ENCODE assay signal across 24 cellular contexts in genomic region chrX:50881028-50881427, GRCh38. TPM values are rescaled to one million over a fixed set of nuclear protein-coding genes. Genes with fewer than 3 reads are reported as not detected.
"Had no signal": no experiment of that assay in that cellular context is flagged by ENCODE, and none has a peak within 500 bp of the region (broad histone marks: within the 10 kb centered on the region; RNA-seq: fewer than 3 reads in every experiment).

No MANE protein-coding gene starts in this region.

- ATAC-seq: activated CD8-positive, alpha-beta memory T cell treated with anti-CD3 and anti-CD28 coated beads, Interleukin-2, amount 10 ng/mL, durations not matched to agents 7 days and 5 days; left ventricle myocardium superior; natural killer cell treated with Interleukin-12 subunit alpha and Interleukin-12 subunit beta and Interleukin-15 and Interleukin-18, amount 100 ng/mL, for 72 hours had no signal

- H3K36me3 Mint-ChIP-seq: activated CD8-positive, alpha-beta memory T cell treated with anti-CD3 and anti-CD28 coated beads, Interleukin-2, amount 10 ng/mL, durations not matched to agents 7 days and 5 days; natural killer cell treated with Interleukin-12 subunit alpha and Interleukin-12 subunit beta and Interleukin-15 and Interleukin-18, amount 100 ng/mL, for 72 hours had no signal

- H3K27ac Mint-ChIP-seq: activated CD8-positive, alpha-beta memory T cell treated with anti-CD3 and anti-CD28 coated beads, Interleukin-2, amount 10 ng/mL, durations not matched to agents 7 days and 5 days; activated T-cell treated with anti-CD3 and anti-CD28 coated beads, Interleukin-2, amount 50 U/mL, for 24 hours; endodermal cell; natural killer cell treated with Interleukin-12 subunit alpha and Interleukin-12 subunit beta and Interleukin-15 and Interleukin-18, amount 100 ng/mL, for 72 hours; T-helper 2 cell treated with Interferon-gamma antibody and Interleukin-4, amounts not matched to agents 5 μg/mL and 100 μg/mL, for 36 hours had no signal

- H3K4me1 Mint-ChIP-seq: activated CD8-positive, alpha-beta memory T cell treated with anti-CD3 and anti-CD28 coated beads, Interleukin-2, amount 10 ng/mL, durations not matched to agents 7 days and 5 days had no signal

- H3K9me3 Mint-ChIP-seq: activated T-cell treated with anti-CD3 and anti-CD28 coated beads, Interleukin-2, amount 50 U/mL, for 24 hours; natural killer cell treated with Interleukin-12 subunit alpha and Interleukin-12 subunit beta and Interleukin-15 and Interleukin-18, amount 100 ng/mL, for 72 hours; T-helper 2 cell treated with Interferon-gamma antibody and Interleukin-4, amounts not matched to agents 5 μg/mL and 100 μg/mL, for 36 hours had no signal

- H3K27ac ChIP-seq: ascending aorta, cardiac muscle cell, dorsolateral prefrontal cortex, suprapubic skin had no signal

- H3K36me3 ChIP-seq: ascending aorta, cardiac muscle cell, suprapubic skin had no signal

- H3K27me3 ChIP-seq: ascending aorta, suprapubic skin had no signal

- H3K4me1 ChIP-seq: ascending aorta, suprapubic skin had no signal

- DNase-seq: activated CD4-positive, alpha-beta T cell treated with anti-CD3 and anti-CD28 coated beads, Interleukin-2, amount 50 U/mL, for 4 hours; activated CD4-positive, CD25-positive, alpha-beta regulatory T cell; activated CD8-positive, alpha-beta memory T cell treated with anti-CD3 and anti-CD28 coated beads, Interleukin-2, amount 10 ng/mL, durations not matched to agents 7 days and 5 days; activated gamma-delta T cell; activated T-cell treated with anti-CD3 and anti-CD28 coated beads, Interleukin-2, amount 50 U/mL, for 24 hours; dorsolateral prefrontal cortex; endodermal cell; hypothalamus; left ventricle myocardium superior; mesendoderm; nucleus accumbens; posterior cingulate gyrus; stimulated activated CD4-positive, alpha-beta T cell treated with anti-CD3 and anti-CD28 coated beads, Interleukin-15, amount 100 ng/mL, for 24 hours; stimulated activated CD4-positive, alpha-beta T cell treated with anti-CD3 and anti-CD28 coated beads, Interleukin-4, amount 100 ng/mL, for 4 hours; stimulated activated CD8-positive, alpha-beta memory T cell treated with anti-CD3 and anti-CD28 coated beads, Interleukin-4, amount 100 ng/mL, for 48 hours; stimulated activated naive CD4-positive, alpha-beta T cell treated with Interleukin-2 at 50 U/mL for 16 hours had no signal

- H3K4me3 Mint-ChIP-seq: activated CD8-positive, alpha-beta memory T cell treated with anti-CD3 and anti-CD28 coated beads, Interleukin-2, amount 10 ng/mL, durations not matched to agents 7 days and 5 days; activated T-cell treated with anti-CD3 and anti-CD28 coated beads, Interleukin-2, amount 50 U/mL, for 24 hours; endodermal cell; natural killer cell treated with Interleukin-12 subunit alpha and Interleukin-12 subunit beta and Interleukin-15 and Interleukin-18, amount 100 ng/mL, for 72 hours; T-helper 2 cell treated with Interferon-gamma antibody and Interleukin-4, amounts not matched to agents 5 μg/mL and 100 μg/mL, for 36 hours had no signal

- H3K9me3 ChIP-seq: ascending aorta, suprapubic skin had no signal

- H3K4me3 ChIP-seq: ascending aorta, cardiac muscle cell, dorsolateral prefrontal cortex, suprapubic skin had no signal

RNA-seq across cellular contexts. Expression of gene BMP15, which starts 29.5 kb away (rescaled TPM):
- total RNA-seq: activated CD8-positive, alpha-beta memory T cell treated with anti-CD3 and anti-CD28 coated beads, Interleukin-2, amount 10 ng/mL, durations not matched to agents 7 days and 5 days; ascending aorta; cardiac muscle cell; dorsolateral prefrontal cortex; endodermal cell; glomerular endothelial cell; kidney epithelial cell; left ventricle myocardium superior; natural killer cell treated with Interleukin-12 subunit alpha and Interleukin-12 subunit beta and Interleukin-15 and Interleukin-18, amount 100 ng/mL, for 72 hours; suprapubic skin had no signal
- polyA plus RNA-seq: cardiac muscle cell, esophagus had no signal
